ENCODE assay signal across 24 cellular contexts in genomic region chr4:4521767-4522166, GRCh38.
"Had no signal": no experiment of that assay in that cellular context is flagged by ENCODE, and none has a peak within 500 bp of the region (broad histone marks: within the 10 kb centered on the region; RNA-seq: fewer than 3 reads in every experiment).

No MANE protein-coding gene starts in this region.

- H3K27me3 ChIP-seq: brain microvascular endothelial cell, cardiac muscle cell, SJSA1 had no signal

- H3K36me3 ChIP-seq: brain microvascular endothelial cell, cardiac muscle cell, SJSA1 had no signal

- DNase-seq: activated CD4-positive, alpha-beta T cell treated with anti-CD3 and anti-CD28 coated beads for 48 hours; activated CD4-positive, alpha-beta T cell treated with anti-CD3 and anti-CD28 coated beads, Interleukin-2, amount 50 U/mL, for 4 hours; activated CD4-positive, CD25-positive, alpha-beta regulatory T cell treated with anti-CD3 and anti-CD28 coated beads, Interleukin-2, amount 50 U/mL, for 72 hours; activated CD8-positive, alpha-beta memory T cell treated with anti-CD3 and anti-CD28 coated beads, Interleukin-2, amount 10 ng/mL, durations not matched to agents 7 days and 5 days; activated effector memory CD4-positive, alpha-beta T cell treated with Interleukin-2 at 50 U/mL for 16 hours; activated naive CD4-positive, alpha-beta T cell; activated naive CD8-positive, alpha-beta T cell treated with anti-CD3 and anti-CD28 coated beads, Interleukin-2, amount 50 U/mL, for 24 hours; activated T-cell treated with anti-CD3 and anti-CD28 coated beads, Interleukin-2, amount 50 U/mL, for 24 hours; brain microvascular endothelial cell; Karpas-422; NCI-H1048; NCI-H187 treated with DMSO at 0.1 percent for 48 hours; NCI-H2081 treated with DMSO at 0.1 percent for 48 hours; NCI-H446; NCI-H524; SHP77; T-helper 17 cell; T-helper 9 cell had no signal

- H3K9me3 Mint-ChIP-seq: activated naive CD4-positive, alpha-beta T cell treated with anti-CD3 and anti-CD28 coated beads, Interleukin-2, amount 50 U/mL, for 24 hours; activated naive CD8-positive, alpha-beta T cell treated with anti-CD3 and anti-CD28 coated beads, Interleukin-2, amount 50 U/mL, for 24 hours; activated T-cell treated with anti-CD3 and anti-CD28 coated beads, Interleukin-2, amount 50 U/mL, for 24 hours; activated T-helper 1 cell treated with anti-CD3 and anti-CD28 coated beads, Interleukin-12 subunit alpha, Interleukin-12 subunit beta, Interleukin-2, Interleukin-4 antibody, amounts not matched to agents 30 ng/mL and 10 ng/mL and 1 ng/mL, durations not matched to agents 14 hours and 24 hours and 36 hours; WTC11 had no signal

- H3K36me3 Mint-ChIP-seq: WTC11 had no signal

- H3K4me3 Mint-ChIP-seq: activated CD8-positive, alpha-beta memory T cell treated with anti-CD3 and anti-CD28 coated beads, Interleukin-2, amount 10 ng/mL, durations not matched to agents 7 days and 5 days; activated naive CD4-positive, alpha-beta T cell treated with anti-CD3 and anti-CD28 coated beads, Interleukin-2, amount 50 U/mL, for 24 hours; activated naive CD8-positive, alpha-beta T cell treated with anti-CD3 and anti-CD28 coated beads, Interleukin-2, amount 50 U/mL, for 24 hours; activated T-cell treated with anti-CD3 and anti-CD28 coated beads, Interleukin-2, amount 50 U/mL, for 24 hours; activated T-helper 1 cell treated with anti-CD3 and anti-CD28 coated beads, Interleukin-12 subunit alpha, Interleukin-12 subunit beta, Interleukin-2, Interleukin-4 antibody, amounts not matched to agents 30 ng/mL and 10 ng/mL and 1 ng/mL, durations not matched to agents 14 hours and 24 hours and 36 hours; T-helper 17 cell; WTC11 had no signal

- FAIRE-seq: K562 had no signal

- H3K9me3 ChIP-seq: SJSA1 had no signal

- H3K4me3 ChIP-seq: cardiac muscle cell, K562, SJSA1 had no signal

- H3K27me3 Mint-ChIP-seq: activated CD8-positive, alpha-beta memory T cell treated with anti-CD3 and anti-CD28 coated beads, Interleukin-2, amount 10 ng/mL, durations not matched to agents 7 days and 5 days; activated naive CD4-positive, alpha-beta T cell treated with anti-CD3 and anti-CD28 coated beads, Interleukin-2, amount 50 U/mL, for 24 hours; activated naive CD8-positive, alpha-beta T cell treated with anti-CD3 and anti-CD28 coated beads, Interleukin-2, amount 50 U/mL, for 24 hours; activated T-cell treated with anti-CD3 and anti-CD28 coated beads, Interleukin-2, amount 50 U/mL, for 24 hours; T-helper 17 cell had no signal

- H3K27ac ChIP-seq: brain microvascular endothelial cell, cardiac muscle cell, SJSA1 had no signal

- H3K27ac Mint-ChIP-seq: activated CD8-positive, alpha-beta memory T cell treated with anti-CD3 and anti-CD28 coated beads, Interleukin-2, amount 10 ng/mL, durations not matched to agents 7 days and 5 days; activated naive CD4-positive, alpha-beta T cell treated with anti-CD3 and anti-CD28 coated beads, Interleukin-2, amount 50 U/mL, for 24 hours; activated naive CD8-positive, alpha-beta T cell treated with anti-CD3 and anti-CD28 coated beads, Interleukin-2, amount 50 U/mL, for 24 hours; activated T-cell treated with anti-CD3 and anti-CD28 coated beads, Interleukin-2, amount 50 U/mL, for 24 hours; activated T-helper 1 cell treated with anti-CD3 and anti-CD28 coated beads, Interleukin-12 subunit alpha, Interleukin-12 subunit beta, Interleukin-2, Interleukin-4 antibody, amounts not matched to agents 30 ng/mL and 10 ng/mL and 1 ng/mL, durations not matched to agents 14 hours and 24 hours and 36 hours had no signal

- ATAC-seq: activated CD8-positive, alpha-beta memory T cell treated with anti-CD3 and anti-CD28 coated beads, Interleukin-2, amount 10 ng/mL, durations not matched to agents 7 days and 5 days; activated naive CD8-positive, alpha-beta T cell treated with anti-CD3 and anti-CD28 coated beads, Interleukin-2, amount 50 U/mL, for 24 hours; K562; T-helper 17 cell had no signal
